In genomic region chr5:112581811-112582320, GRCh38 we compare ENCODE assay signal across 14 cellular contexts.
A peak's percentile ranks its signal among the peaks of the same experiment; 100 is the strongest.
DNase-seq lines count a peak whose midpoint lies in the region; ATAC-seq and TF ChIP-seq lines count a peak whose summit lies in the region.
"Had no signal": no experiment of that assay in that cellular context is flagged by ENCODE, and none has a peak within 500 bp of the region (broad histone marks: within the 10 kb centered on the region; RNA-seq: fewer than 3 reads in every experiment).

No MANE protein-coding gene starts in this region.

- H3K27me3 ChIP-seq in BLaER1 (no peaks in the 10 kb centered on the region), body of pancreas (no peaks in the 10 kb centered on the region), esophagus squamous epithelium (peaks cover 0 to 16% (median 0%) of the 10 kb centered on the region in 4 donors)
- no peaks in the 10 kb centered on the region for H3K27me3 ChIP-seq in CD8-positive, alpha-beta memory T cell (ENCODE audit: insufficient read depth, low read length, poor library complexity, severe bottlenecking)

- TF ChIP-seq POLR2A in body of pancreas (IDR thresholded peaks at IDR 0.05) (no peak), esophagus squamous epithelium (IDR thresholded peaks at IDR 0.05) (no peak)

- H3K4me1 ChIP-seq in BLaER1: peaks cover 36% of the 10 kb centered on the region
- no peaks in the 10 kb centered on the region for H3K4me1 ChIP-seq in body of pancreas
- H3K4me1 ChIP-seq in CD8-positive, alpha-beta memory T cell (ENCODE audit: insufficient read depth, low read length): no peaks in the 10 kb centered on the region
- no peaks in the 10 kb centered on the region for H3K4me1 ChIP-seq in esophagus squamous epithelium
- H3K4me1 ChIP-seq: HAP-1 had no signal

- H3K4me1 Mint-ChIP-seq in CD8-positive, alpha-beta memory T cell: peaks cover 0 to 6% (median 5%) of the 10 kb centered on the region in 3 donors
- H3K4me1 Mint-ChIP-seq: CD4-positive, CD25-positive, alpha-beta regulatory T cell had no signal

- no peak overlapping the region for H3K27ac Mint-ChIP-seq in CD8-positive, alpha-beta memory T cell
- H3K27ac Mint-ChIP-seq: CD4-positive, CD25-positive, alpha-beta regulatory T cell; IgD-negative memory B cell had no signal

- H3K36me3 ChIP-seq in BLaER1: no peaks in the 10 kb centered on the region
- H3K36me3 ChIP-seq in body of pancreas (replicated peaks in 1 of 2; ENCODE audit: insufficient read depth in 1 of 2, low read depth in 2 of 2): no peaks in the 10 kb centered on the region
- H3K36me3 ChIP-seq in CD8-positive, alpha-beta memory T cell (ENCODE audit: insufficient read depth, low read length): no peaks in the 10 kb centered on the region
- H3K36me3 ChIP-seq in esophagus squamous epithelium: no peaks in the 10 kb centered on the region
- H3K36me3 ChIP-seq: HAP-1 had no signal

- WGBS in body of pancreas, 2 donors: 84 to 90% methylated on average over 9 of the region's 9 CpGs
- WGBS in esophagus squamous epithelium, 2 donors: 83 to 91% methylated on average over 4 to 9 of the region's 9 CpGs

- H3K27me3 Mint-ChIP-seq in CD8-positive, alpha-beta memory T cell: peaks cover 7 to 12% of the 10 kb centered on the region in 2 donors

- no peaks in the 10 kb centered on the region for H4K20me1 ChIP-seq in BLaER1

- CTCF ChIA-PET in CD8-positive, alpha-beta memory T cell (lab: Charles Lee): no interaction called here

- no peak overlapping the region for H3K9ac ChIP-seq in BLaER1

- peak; percentile 69 for DNase-seq in Jurkat, Clone E6-1 (ENCODE audit: low read depth, low spot score)
- DNase-seq in SW480 (ENCODE audit: low spot score): peak; percentile 33
- peak; percentile 7 for DNase-seq in myocyte (ENCODE audit: low read depth)
- DNase-seq in body of pancreas: no peak
- DNase-seq in CD8-positive, alpha-beta memory T cell: no peak
- DNase-seq in esophagus squamous epithelium (lab: John Stamatoyannopoulos, UW): no peak
- DNase-seq: CD4-positive, CD25-positive, alpha-beta regulatory T cell; DMS153; DMS79 treated with DMSO at 0.1 percent for 48 hours; GF-D8 had no signal

- TF ChIP-seq CTCF in body of pancreas (IDR thresholded peaks at IDR 0.05) (no peak), esophagus squamous epithelium (IDR thresholded peaks at IDR 0.05) (no peak)

- intact Hi-C loops in body of pancreas (cut with DNase I): no loop called here
- intact Hi-C loops in esophagus squamous epithelium (cut with DNase I): no loop called here

- H3K9me3 Mint-ChIP-seq in CD8-positive, alpha-beta memory T cell: no peaks in the 10 kb centered on the region

- peaks cover 0 to 6% (median 0%) of the 10 kb centered on the region in 3 donors for H3K36me3 Mint-ChIP-seq in CD8-positive, alpha-beta memory T cell
- H3K36me3 Mint-ChIP-seq: CD4-positive, CD25-positive, alpha-beta regulatory T cell had no signal

- H3K27ac ChIP-seq in BLaER1: no peak overlapping the region
- H3K27ac ChIP-seq in body of pancreas: no peak overlapping the region
- H3K27ac ChIP-seq in CD8-positive, alpha-beta memory T cell (ENCODE audit: low read depth, low read length): no peak overlapping the region
- H3K27ac ChIP-seq in esophagus squamous epithelium: no peak overlapping the region
- H3K27ac ChIP-seq: 22Rv1 had no signal

- H3K4me3 ChIP-seq in BLaER1 (no peak overlapping the region), body of pancreas (no peak overlapping the region), esophagus squamous epithelium (no peak overlapping the region)
- no peak overlapping the region for H3K4me3 ChIP-seq in Jurkat, Clone E6-1 (ENCODE audit: low read length)
- H3K4me3 ChIP-seq in CD8-positive, alpha-beta memory T cell (ENCODE audit: low read length): no peak overlapping the region
- H3K4me3 ChIP-seq: HAP-1 had no signal

- POLR2A ChIA-PET in CD8-positive, alpha-beta memory T cell (lab: Charles Lee): no interaction called here

- no peaks in the 10 kb centered on the region; the same call in none of the 2 replicates for H3K9me3 ChIP-seq in BLaER1
- no peaks in the 10 kb centered on the region for H3K9me3 ChIP-seq in body of pancreas
- H3K9me3 ChIP-seq in CD8-positive, alpha-beta memory T cell (ENCODE audit: low read length): no peaks in the 10 kb centered on the region
- H3K9me3 ChIP-seq in esophagus squamous epithelium: no peaks in the 10 kb centered on the region
- H3K9me3 ChIP-seq: HAP-1 had no signal

- H3K4me2 ChIP-seq in BLaER1: peak overlapping the region; percentile 56

- ATAC-seq in body of pancreas: no peak

- no peak overlapping the region for H3K4me3 Mint-ChIP-seq in CD8-positive, alpha-beta memory T cell
- H3K4me3 Mint-ChIP-seq: CD4-positive, CD25-positive, alpha-beta regulatory T cell; IgD-negative memory B cell had no signal

Comparison
In these comparisons a context has a peak if more than half of its experiments do, and no peak if none do; other contexts are left out.
1. DNase-seq: peak in Jurkat, Clone E6-1 (single experiment), SW480 (single experiment) and myocyte (single experiment); none in body of pancreas (0 of 4), CD8-positive, alpha-beta memory T cell (0 of 5) and esophagus squamous epithelium (single experiment).